In the genomic region with DNA sequence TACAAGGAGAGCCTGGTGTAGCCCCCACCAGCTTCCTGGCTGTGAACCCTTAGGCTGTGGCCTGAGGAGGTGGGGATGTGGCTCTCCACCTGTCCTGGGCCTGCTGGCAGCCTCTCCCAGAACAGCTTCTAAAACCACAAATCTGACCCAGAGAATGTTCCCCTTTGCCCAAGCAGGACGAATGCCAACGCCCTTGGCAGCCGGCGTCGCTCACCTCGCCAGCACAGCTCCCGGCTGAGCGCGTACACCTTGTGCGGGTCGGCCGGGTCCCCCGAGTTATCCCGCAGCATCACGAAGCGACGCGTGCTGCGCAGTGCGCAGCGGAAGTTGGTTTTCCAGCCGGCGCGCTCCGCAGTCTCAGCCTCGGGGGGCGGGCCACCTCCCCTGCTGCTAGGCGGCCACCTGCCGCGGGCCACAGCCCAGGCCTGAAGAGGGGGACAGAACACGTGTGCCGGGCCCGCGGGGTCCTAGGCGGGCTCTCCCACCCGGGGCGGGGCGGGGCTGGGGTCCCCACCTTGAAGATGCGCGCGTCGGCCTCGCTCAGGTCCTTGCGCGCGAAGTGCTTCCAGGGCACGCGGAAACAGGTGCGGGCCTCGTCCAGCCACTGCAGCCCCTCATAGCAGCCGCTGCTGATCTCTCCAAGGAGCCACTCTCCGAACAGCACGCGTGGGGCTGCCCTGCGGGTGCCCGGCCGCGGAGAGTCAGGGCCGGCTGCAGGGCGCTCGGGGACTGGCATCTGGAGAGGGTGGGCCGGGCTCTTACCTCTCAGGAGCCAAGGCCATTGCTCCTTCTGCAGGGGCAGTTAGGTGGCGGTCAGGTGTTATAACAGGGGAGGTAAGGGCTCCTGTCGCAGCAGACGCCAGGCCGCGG, we compare ENCODE assay signal across 1 cellular context.
TF ChIP-seq lines count a peak whose summit lies in the region.

No MANE protein-coding gene starts in this region.

TF ChIP-seq in HCT116, 20 proteins besides CTCF, POLR2A, EP300 and RAD21:
- TF ChIP-seq YY1 (IDR thresholded peaks at IDR 0.05; ENCODE audit: extremely low read depth, insufficient replicate concordance, low read depth, low read length), result no peak
- TF ChIP-seq EGR1 (IDR thresholded peaks at IDR 0.05; ENCODE audit: low read depth), result no peak
- no peak for TF ChIP-seq FOSL1 (IDR thresholded peaks at IDR 0.05; ENCODE audit: low read depth)
- no peak for TF ChIP-seq EZH2phosphoT487 (IDR thresholded peaks at IDR 0.05; ENCODE audit: borderline replicate concordance)
- no peak for TF ChIP-seq ZNF274 (IDR thresholded peaks at IDR 0.05; ENCODE audit: low read depth, low read length)
- TF ChIP-seq, protein P1, sequence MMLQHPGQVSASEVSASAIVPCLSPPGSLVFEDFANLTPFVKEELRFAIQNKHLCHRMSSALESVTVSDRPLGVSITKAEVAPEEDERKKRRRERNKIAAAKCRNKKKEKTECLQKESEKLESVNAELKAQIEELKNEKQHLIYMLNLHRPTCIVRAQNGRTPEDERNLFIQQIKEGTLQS (IDR thresholded peaks at IDR 0.05), result no peak
- TF ChIP-seq SRF (IDR thresholded peaks at IDR 0.05; ENCODE audit: low read depth), result no peak
